8 cellular contexts compared by ENCODE assay signal in the genomic region with DNA sequence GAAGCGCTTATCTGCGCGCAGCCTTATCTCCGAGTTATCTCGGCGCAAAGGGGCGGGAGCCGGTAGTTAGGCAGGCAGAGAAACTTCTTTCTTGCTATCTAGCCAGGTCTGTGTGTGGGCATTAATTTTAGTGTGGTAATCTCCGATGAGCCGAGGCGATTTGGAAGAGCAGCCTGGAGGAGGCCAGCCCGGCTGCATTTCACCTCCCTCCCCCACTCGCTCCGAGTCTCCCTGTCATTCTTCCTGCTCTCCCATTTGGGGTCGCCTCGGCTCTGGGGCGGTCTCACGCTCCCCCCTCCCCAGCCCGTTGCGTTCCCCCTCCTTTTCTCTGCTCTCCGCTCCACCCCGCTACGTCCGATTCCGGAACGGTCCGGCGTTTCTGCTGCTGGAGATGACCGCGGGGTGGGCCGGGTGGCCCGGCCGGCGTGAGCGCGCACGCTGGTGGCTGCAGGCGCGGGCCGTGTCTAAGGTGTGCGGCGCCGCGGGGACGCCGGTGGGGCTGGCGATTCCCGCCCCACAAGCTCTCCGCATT. TPM values are rescaled to one million over a fixed set of nuclear protein-coding genes. Genes with fewer than 3 reads are reported as not detected.
DNase-seq lines count a peak whose midpoint lies in the region; ATAC-seq, FAIRE-seq and TF ChIP-seq lines count a peak whose summit lies in the region.

No MANE protein-coding gene starts in this region.

- H3K9me3 Mint-ChIP-seq in immature natural killer cell: peaks cover 0 to 2% (median 0%) of the 10 kb centered on the region in 6 donors

- H3K9me3 ChIP-seq in stomach: no peaks in the 10 kb centered on the region

- ATAC-seq in GM21360 (IDR thresholded peaks at IDR 0.05; ENCODE audit: unreplicated experiment): no peak

- H3K27me3 Mint-ChIP-seq in immature natural killer cell (ENCODE audit: low read depth in 3 of 3): peaks cover 43 to 64% (median 63%) of the 10 kb centered on the region in 3 donors

- in situ Hi-C loops in astrocyte of the cerebellum (cut with HindIII; ENCODE audit: low sequenced_read_pairs): loop anchor here (5.0 kb wide), 1 partner anchor 392 kb away; no protein-coding TSS in a partner anchor

- no peak for TF ChIP-seq POLR2A in stomach (IDR thresholded peaks at IDR 0.05)

- peaks cover 8 to 42% (median 41%) of the 10 kb centered on the region in 4 donors for H3K4me1 ChIP-seq in stomach

- no peak for FAIRE-seq in HTR-8/SVneo (lab: Jason Lieb, UNC)

- 0 to 1% (median 1%) methylated on average over 46 to 49 of the region's 49 CpGs for WGBS in stomach, 5 donors

- no peaks in the 10 kb centered on the region for H3K36me3 Mint-ChIP-seq in immature natural killer cell

- H3K27ac Mint-ChIP-seq in immature natural killer cell: no peak overlapping the region

- H3K4me3 ChIP-seq in GM06990 (replicated peaks; ENCODE audit: low read depth, low read length) (peak overlapping the region; percentile 67), astrocyte of the cerebellum (ENCODE audit: low read depth, low read length) (peak overlapping the region; percentile 80), stomach (peak overlapping the region; percentile 67 to 89 (median 80))

- no peak for TF ChIP-seq CTCF in GM06990 (IDR thresholded peaks at IDR 0.05; ENCODE audit: insufficient read depth, low read length, poor library complexity, severe bottlenecking)
- TF ChIP-seq CTCF in astrocyte of the cerebellum (IDR thresholded peaks at IDR 0.05; ENCODE audit: low read depth, low read length, missing control alignments): no peak
- TF ChIP-seq CTCF in stomach (IDR thresholded peaks at IDR 0.05): no peak

- no peak for TF ChIP-seq EP300 in stomach (IDR thresholded peaks at IDR 0.05)

- peaks cover 31 to 46% of the 10 kb centered on the region in 2 donors for H3K4me1 Mint-ChIP-seq in immature natural killer cell

- peak overlapping the region; percentile 90 to 97 (median 95) for H3K27ac ChIP-seq in stomach

- H3K36me3 ChIP-seq in GM06990 (ENCODE audit: control insufficient read depth, insufficient read depth, low read length) (no peaks in the 10 kb centered on the region), stomach (peaks cover 7 to 24% (median 16%) of the 10 kb centered on the region in 4 donors)

- DNase-seq in GM06990 (ENCODE audit: extremely low read depth, insufficient read length): no peak
- peak; percentile 24 for DNase-seq in HTR-8/SVneo (ENCODE audit: insufficient read length, low spot score)
- no peak for DNase-seq in astrocyte of the cerebellum (ENCODE audit: low read depth)
- DNase-seq in immature natural killer cell: peak in 1 of 3 donors; percentile 18
- DNase-seq in stomach: no peak
- DNase-seq in HK-2 (ENCODE audit: unreplicated experiment): no peak
- no peak for DNase-seq in DMS53 treated with DMSO at 0.1 percent for 48 hours (lab: John Stamatoyannopoulos, UW; ENCODE audit: unreplicated experiment)

- H3K27me3 ChIP-seq in GM06990 (replicated peaks; ENCODE audit: control insufficient read depth, insufficient read depth, low read length) (no peaks in the 10 kb centered on the region; the same call in 1 of the 2 replicates), stomach (peaks cover 8 to 99% (median 72%) of the 10 kb centered on the region in 3 donors)

- intact Hi-C loops in stomach (cut with DNase I; ENCODE audit: low total_unique reads): no loop called here

- peak overlapping the region; percentile 92 to 98 (median 96) for H3K4me3 Mint-ChIP-seq in immature natural killer cell

RNA-seq across cellular contexts. Expression of gene GATA6, which starts 0.6 kb away (rescaled TPM):
- polyA plus RNA-seq in immature natural killer cell (under 1 TPM in 1 of 3 donors, not detected in 2; 0.09 TPM), stomach (10 to 100 TPM; 11.9 to 37.9 (median 31.1) TPM)
- 100 to 1,000 TPM in 3 of 5 donors, 10 to 100 TPM in 2; 71.5 to 194 (median 180) TPM for total RNA-seq in stomach

Comparison
In these comparisons a context has a peak if more than half of its experiments do, and no peak if none do; other contexts are left out.
1. RNA of gene GATA6, which starts 0.6 kb away (polyA plus RNA-seq): 11.9 to 37.9 TPM in stomach; 0.09 TPM in immature natural killer cell; every median in the first group is over 10 times any median in the second.
2. Peak in every context shown above with its lines, with median percentiles within 50 percentile points of each other: H3K4me3 ChIP-seq.